Comparison of ENCODE assay signal across 25 cellular contexts in genomic region chr11:115069599-115069998, GRCh38.
"Had no signal": no experiment of that assay in that cellular context is flagged by ENCODE, and none has a peak within 500 bp of the region (broad histone marks: within the 10 kb centered on the region; RNA-seq: fewer than 3 reads in every experiment).

No MANE protein-coding gene starts in this region.

- DNase-seq: activated effector memory CD4-positive, alpha-beta T cell treated with anti-CD3 and anti-CD28 coated beads, Interleukin-2, amount 50 U/mL, for 16 hours; activated effector memory CD4-positive, alpha-beta T cell treated with Interleukin-2 at 50 U/mL for 16 hours; activated gamma-delta T cell; activated gamma-delta T cell treated with Interleukin-2 at 50 U/mL for 16 hours; activated naive CD4-positive, alpha-beta T cell; activated naive CD4-positive, alpha-beta T cell treated with anti-CD3 and anti-CD28 coated beads for 36 hours; activated naive CD4-positive, alpha-beta T cell treated with anti-CD3 and anti-CD28 coated beads, Interleukin-2, amount 10 ng/mL, durations not matched to agents 7 days and 5 days; activated naive CD4-positive, alpha-beta T cell treated with anti-CD3 and anti-CD28 coated beads, Interleukin-2, amount 50 U/mL, for 16 hours; activated naive CD4-positive, alpha-beta T cell treated with Interleukin-2 at 50 U/mL for 16 hours; activated naive CD8-positive, alpha-beta T cell treated with anti-CD3 and anti-CD28 coated beads for 36 hours; activated naive CD8-positive, alpha-beta T cell treated with anti-CD3 and anti-CD28 coated beads, Interleukin-2, amount 10 ng/mL, durations not matched to agents 7 days and 5 days; activated naive CD8-positive, alpha-beta T cell treated with anti-CD3 and anti-CD28 coated beads, Interleukin-2, amount 50 U/mL, for 24 hours; activated T-cell treated with anti-CD3 and anti-CD28 coated beads, Interleukin-2, amount 50 U/mL, for 1 hour; activated T-cell treated with anti-CD3 and anti-CD28 coated beads, Interleukin-2, amount 50 U/mL, for 24 hours; activated T-cell treated with anti-CD3 and anti-CD28 coated beads, Interleukin-2, amount 50 U/mL, for 4 hours; activated T-cell treated with anti-CD3 and anti-CD28 coated beads, Interleukin-2, amount 50 U/mL, for 48 hours; activated T-cell treated with anti-CD3 and anti-CD28 coated beads, Interleukin-2, amount 50 U/mL, for 72 hours; adrenal gland; amniotic stem cell; anterior cingulate cortex; aorta; body of pancreas; brain microvascular endothelial cell; central memory CD4-positive, alpha-beta T cell; cerebellar nuclear complex had no signal
